Comparison of ENCODE assay signal across 23 cellular contexts in the genomic region with DNA sequence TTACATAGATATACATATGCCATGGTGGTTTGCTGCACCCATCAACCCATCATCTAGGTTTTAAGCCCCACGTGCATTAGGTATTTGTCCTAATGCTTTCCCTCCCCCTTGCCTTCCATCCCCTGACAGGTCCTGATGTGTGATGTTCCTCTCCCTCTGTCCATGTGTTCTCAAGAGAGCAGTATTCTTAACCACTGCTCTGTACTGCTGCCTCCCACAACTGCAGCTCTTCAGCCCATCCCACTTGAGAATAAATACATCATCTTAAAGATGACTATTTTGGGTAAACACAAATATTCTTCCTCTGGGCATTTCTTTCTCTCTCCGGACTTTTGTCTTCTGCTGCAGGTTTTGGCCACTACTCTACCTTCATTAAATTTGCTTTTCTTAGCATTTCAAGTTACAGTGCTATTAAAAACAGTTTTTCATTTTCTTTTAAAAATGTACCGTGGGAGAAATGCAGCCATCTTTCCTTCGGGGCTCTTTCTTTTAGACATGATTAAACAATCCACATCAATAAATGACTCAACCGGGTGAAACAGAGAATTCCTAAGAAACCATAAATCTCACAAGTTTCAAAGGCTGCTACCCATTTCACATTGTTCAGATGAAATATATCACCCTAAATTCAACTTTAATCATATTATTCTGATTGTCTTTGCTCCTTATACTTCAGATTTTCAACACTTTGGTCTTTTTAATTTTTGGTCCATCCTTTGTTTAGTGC.
"Had no signal": no experiment of that assay in that cellular context is flagged by ENCODE, and none has a peak within 500 bp of the region (broad histone marks: within the 10 kb centered on the region; RNA-seq: fewer than 3 reads in every experiment).

No MANE protein-coding gene starts in this region.

- ATAC-seq: mucosa of descending colon; naive thymus-derived CD4-positive, alpha-beta T cell; pancreas; right lobe of liver; T-helper 17 cell had no signal

- DNase-seq: activated CD4-positive, alpha-beta memory T cell treated with anti-CD3 and anti-CD28 coated beads for 36 hours; activated CD4-positive, alpha-beta T cell treated with anti-CD3 and anti-CD28 coated beads for 4 hours; activated naive CD4-positive, alpha-beta T cell treated with Interleukin-2 at 50 U/mL for 16 hours; activated naive CD8-positive, alpha-beta T cell treated with anti-CD3 and anti-CD28 coated beads, Interleukin-2, amount 10 ng/mL, durations not matched to agents 7 days and 5 days; activated T-cell treated with anti-CD3 and anti-CD28 coated beads, Interleukin-2, amount 50 U/mL, for 1 hour; cortex of kidney; effector CD4-positive, alpha-beta T cell; immature natural killer cell; kidney glomerular epithelial cell; left ventricle myocardium inferior; mucosa of descending colon; naive thymus-derived CD4-positive, alpha-beta T cell; pancreas; right lobe of liver; small intestine; stimulated activated CD4-positive, alpha-beta T cell treated with anti-CD3 and anti-CD28 coated beads, Interleukin-15, amount 100 ng/mL, for 24 hours; stimulated activated CD4-positive, alpha-beta T cell treated with anti-CD3 and anti-CD28 coated beads, Interleukin-2, amount 100 ng/mL, for 48 hours; T-helper 17 cell; transverse colon had no signal

- H3K4me3 ChIP-seq: breast epithelium, left ventricle myocardium inferior, mucosa of descending colon, pancreas, right lobe of liver, transverse colon, vagina had no signal

- H3K27me3 Mint-ChIP-seq: activated CD4-positive, alpha-beta memory T cell treated with anti-CD3 and anti-CD28 coated beads for 36 hours; activated naive CD8-positive, alpha-beta T cell treated with anti-CD3 and anti-CD28 coated beads, Interleukin-2, amount 10 ng/mL, durations not matched to agents 7 days and 5 days; naive thymus-derived CD4-positive, alpha-beta T cell; stimulated activated naive CD8-positive, alpha-beta T cell treated with anti-CD3 and anti-CD28 coated beads, Interleukin-15, Interleukin-2, amounts not matched to agents 100 ng/mL and 50 ng/mL, for 24 hours; T-helper 17 cell had no signal

- H3K36me3 Mint-ChIP-seq: activated CD4-positive, alpha-beta memory T cell treated with anti-CD3 and anti-CD28 coated beads for 36 hours; activated naive CD8-positive, alpha-beta T cell treated with anti-CD3 and anti-CD28 coated beads, Interleukin-2, amount 10 ng/mL, durations not matched to agents 7 days and 5 days; naive thymus-derived CD4-positive, alpha-beta T cell had no signal

- H3K36me3 ChIP-seq: breast epithelium, left ventricle myocardium inferior, pancreas, right lobe of liver, transverse colon, vagina had no signal

- H3K4me3 Mint-ChIP-seq: activated CD4-positive, alpha-beta memory T cell treated with anti-CD3 and anti-CD28 coated beads for 36 hours; activated naive CD8-positive, alpha-beta T cell treated with anti-CD3 and anti-CD28 coated beads, Interleukin-2, amount 10 ng/mL, durations not matched to agents 7 days and 5 days; immature natural killer cell; naive thymus-derived CD4-positive, alpha-beta T cell; stimulated activated naive CD8-positive, alpha-beta T cell treated with anti-CD3 and anti-CD28 coated beads, Interleukin-15, Interleukin-2, amounts not matched to agents 100 ng/mL and 50 ng/mL, for 24 hours; T-helper 17 cell had no signal

- H3K27ac Mint-ChIP-seq: activated CD4-positive, alpha-beta memory T cell treated with anti-CD3 and anti-CD28 coated beads for 36 hours; activated naive CD8-positive, alpha-beta T cell treated with anti-CD3 and anti-CD28 coated beads, Interleukin-2, amount 10 ng/mL, durations not matched to agents 7 days and 5 days; activated T-helper 2 cell treated with anti-CD3 and anti-CD28 coated beads, Interferon-gamma antibody, Interleukin-2, Interleukin-4, amounts not matched to agents 10 μg/mL and 5 μg/mL and 100 μg/mL, durations not matched to agents 14 hours and 24 hours and 36 hours; immature natural killer cell; naive thymus-derived CD4-positive, alpha-beta T cell; stimulated activated naive CD8-positive, alpha-beta T cell treated with anti-CD3 and anti-CD28 coated beads, Interleukin-15, Interleukin-2, amounts not matched to agents 100 ng/mL and 50 ng/mL, for 24 hours; T-helper 17 cell had no signal

- H3K4me1 ChIP-seq: breast epithelium, left ventricle myocardium inferior, pancreas, right lobe of liver, transverse colon, vagina had no signal

- H3K27me3 ChIP-seq: breast epithelium, pancreas, right lobe of liver, transverse colon, vagina had no signal

- H3K9me3 ChIP-seq: breast epithelium, left ventricle myocardium inferior, mucosa of descending colon, pancreas, right lobe of liver, transverse colon, vagina had no signal

- H3K4me1 Mint-ChIP-seq: activated naive CD8-positive, alpha-beta T cell treated with anti-CD3 and anti-CD28 coated beads, Interleukin-2, amount 10 ng/mL, durations not matched to agents 7 days and 5 days; immature natural killer cell; T-helper 17 cell had no signal

- H3K9me3 Mint-ChIP-seq: activated CD4-positive, alpha-beta memory T cell treated with anti-CD3 and anti-CD28 coated beads for 36 hours; activated naive CD8-positive, alpha-beta T cell treated with anti-CD3 and anti-CD28 coated beads, Interleukin-2, amount 10 ng/mL, durations not matched to agents 7 days and 5 days; activated T-helper 2 cell treated with anti-CD3 and anti-CD28 coated beads, Interferon-gamma antibody, Interleukin-2, Interleukin-4, amounts not matched to agents 10 μg/mL and 5 μg/mL and 100 μg/mL, durations not matched to agents 14 hours and 24 hours and 36 hours had no signal
